8 cellular contexts compared by ENCODE assay signal in genomic region chr1:18949689-18950414, GRCh38. TPM values are rescaled to one million over a fixed set of nuclear protein-coding genes. Genes with fewer than 3 reads are reported as not detected.
DNase-seq lines count a peak whose midpoint lies in the region; ATAC-seq and TF ChIP-seq lines count a peak whose summit lies in the region.

No MANE protein-coding gene starts in this region.

- H3K4me2 ChIP-seq in BLaER1 treated with 17β-estradiol and CSF1 and Interleukin-3, amounts not matched to agents 10 nM and 100 nM: peak overlapping the region; percentile 90 to 100 (median 98)

- H3K27me3 ChIP-seq in BLaER1 treated with 17β-estradiol and CSF1 and Interleukin-3, amounts not matched to agents 10 nM and 100 nM: peaks cover 0 to 4% (median 0%) of the 10 kb centered on the region in 11 experiments; a peak in 3 of 22 replicates
- H3K27me3 ChIP-seq in HUES48 (ENCODE audit: control insufficient read depth, insufficient read depth, low read length) (peaks cover 9% of the 10 kb centered on the region), body of pancreas (no peaks in the 10 kb centered on the region), skeletal muscle tissue (ENCODE audit: control insufficient read depth in 3 of 3, insufficient read depth in 3 of 3, low read length in 3 of 3) (no peaks in the 10 kb centered on the region), BE2C (peaks cover 8% of the 10 kb centered on the region)

- H3K9me3 ChIP-seq in BLaER1 treated with 17β-estradiol and CSF1 and Interleukin-3, amounts not matched to agents 10 nM and 100 nM (replicated peaks in 1 of 11): no peaks in the 10 kb centered on the region
- H3K9me3 ChIP-seq in HUES48 (ENCODE audit: control insufficient read depth, insufficient read depth, low read length): no peaks in the 10 kb centered on the region
- no peaks in the 10 kb centered on the region for H3K9me3 ChIP-seq in body of pancreas
- H3K9me3 ChIP-seq in skeletal muscle tissue (ENCODE audit: control insufficient read depth in 3 of 3, low read length in 3 of 3): no peaks in the 10 kb centered on the region
- no peaks in the 10 kb centered on the region for H3K9me3 ChIP-seq in BE2C

- H3K9ac ChIP-seq in BLaER1 treated with 17β-estradiol and CSF1 and Interleukin-3, amounts not matched to agents 10 nM and 100 nM: peak overlapping the region; percentile 75 to 85 (median 80)
- H3K9ac ChIP-seq in HUES48 (ENCODE audit: low read depth, low read length) (peak overlapping the region; percentile 4), skeletal muscle tissue (ENCODE audit: low read depth in 1 of 3, low read length in 3 of 3) (peak overlapping the region; percentile 63 to 75 (median 70))

- peak; percentile 7 for ATAC-seq in body of pancreas
- ATAC-seq in GM21526 (IDR thresholded peaks at IDR 0.05; ENCODE audit: low FRiP score, unreplicated experiment): no peak

- peaks cover 7 to 70% (median 15%) of the 10 kb centered on the region in 11 experiments; a peak in 17 of 22 replicates for H4K20me1 ChIP-seq in BLaER1 treated with 17β-estradiol and CSF1 and Interleukin-3, amounts not matched to agents 10 nM and 100 nM

- peak overlapping the region; percentile 76 to 93 (median 88) for H3K27ac ChIP-seq in BLaER1 treated with 17β-estradiol and CSF1 and Interleukin-3, amounts not matched to agents 10 nM and 100 nM
- H3K27ac ChIP-seq in HUES48 (ENCODE audit: low read depth, low read length): peak overlapping the region; percentile 90
- peak overlapping the region; percentile 29 to 87 (median 63) for H3K27ac ChIP-seq in body of pancreas
- peak overlapping the region; percentile 83 for H3K27ac ChIP-seq in skeletal muscle tissue (ENCODE audit: low read depth, low read length)

- peak in 1 of 7 experiments; percentile 1 for TF ChIP-seq CTCF in body of pancreas (IDR thresholded peaks at IDR 0.05)
- TF ChIP-seq CTCF in BE2C (IDR thresholded peaks at IDR 0.05; ENCODE audit: low read depth, low read length): no peak

- WGBS in body of pancreas, 2 donors: 45 to 49% methylated on average over 21 to 22 of the region's 22 CpGs

- H3K4me3 ChIP-seq in BLaER1 treated with 17β-estradiol and CSF1 and Interleukin-3, amounts not matched to agents 10 nM and 100 nM: peak overlapping the region; percentile 48 to 69 (median 56)
- peak overlapping the region; percentile 24 for H3K4me3 ChIP-seq in HUES48 (ENCODE audit: low read depth, low read length)
- no peak overlapping the region for H3K4me3 ChIP-seq in body of pancreas
- peak overlapping the region; percentile 62 to 66 (median 65) for H3K4me3 ChIP-seq in skeletal muscle tissue (ENCODE audit: low read length in 3 of 3)
- no peak overlapping the region for H3K4me3 ChIP-seq in BE2C (ENCODE audit: low read depth, low read length)

- TF ChIP-seq POLR2A in body of pancreas (IDR thresholded peaks at IDR 0.05): no peak

- no peaks in the 10 kb centered on the region; a peak in 1 of 22 replicates for H3K36me3 ChIP-seq in BLaER1 treated with 17β-estradiol and CSF1 and Interleukin-3, amounts not matched to agents 10 nM and 100 nM
- H3K36me3 ChIP-seq in HUES48 (ENCODE audit: control insufficient read depth, insufficient read depth, low read length) (no peaks in the 10 kb centered on the region), body of pancreas (replicated peaks in 1 of 2; ENCODE audit: insufficient read depth in 1 of 2, low read depth in 2 of 2) (no peaks in the 10 kb centered on the region), skeletal muscle tissue (ENCODE audit: control insufficient read depth in 3 of 3, insufficient read depth in 3 of 3, low read length in 3 of 3) (no peaks in the 10 kb centered on the region), BE2C (no peaks in the 10 kb centered on the region)

- DNase-seq in body of pancreas (no peak), iPS-NIHi7 (ENCODE audit: extremely low spot score) (peak; percentile 57), BE2C (no peak)
- no peak for DNase-seq in central memory CD4-positive, alpha-beta T cell

- H3K4me1 ChIP-seq in BLaER1 treated with 17β-estradiol and CSF1 and Interleukin-3, amounts not matched to agents 10 nM and 100 nM: peaks cover 96 to 100% (median 100%) of the 10 kb centered on the region in 10 experiments
- peaks cover 46% of the 10 kb centered on the region for H3K4me1 ChIP-seq in HUES48 (ENCODE audit: control insufficient read depth, insufficient read depth, low read length)
- H3K4me1 ChIP-seq in body of pancreas: peaks cover 100% of the 10 kb centered on the region
- H3K4me1 ChIP-seq in skeletal muscle tissue (ENCODE audit: control insufficient read depth in 3 of 3, insufficient read depth in 3 of 3, low read length in 3 of 3): peaks cover 70 to 77% (median 71%) of the 10 kb centered on the region in 3 donors
- H3K4me1 ChIP-seq in BE2C: no peaks in the 10 kb centered on the region

- intact Hi-C loops in body of pancreas (cut with DNase I): loop anchor here (10.0 kb wide), 1 partner anchor 45 kb away; the partner anchor contains the start of gene ALDH4A1

RNA-seq across cellular contexts. Expression of gene IFFO2, which starts 6.6 kb away (rescaled TPM):
- total RNA-seq in body of pancreas (100 to 1,000 TPM in 1 of 2 donors, 10 to 100 TPM in 1; 23.1 to 219 TPM), skeletal muscle tissue (3.7 TPM)
- polyA plus RNA-seq in BE2C (2012; ENCODE audit: insufficient read depth, insufficient read length, low read depth): 0.29 TPM

RNA-seq across cellular contexts. Expression of gene ALDH4A1, which starts 47.5 kb away (rescaled TPM):
- total RNA-seq in body of pancreas: 10 to 100 TPM in 1 of 2 donors, 1 to 10 TPM in 1; 4.7 to 15.5 TPM
- total RNA-seq in skeletal muscle tissue: 6.3 TPM
- polyA plus RNA-seq in BE2C (2012; ENCODE audit: insufficient read depth, insufficient read length, low read depth): 19.6 TPM

Comparison
In these comparisons a context has a peak if more than half of its experiments do, and no peak if none do; other contexts are left out.
1. H3K4me3 ChIP-seq: peak in BLaER1 treated with 17β-estradiol and CSF1 and Interleukin-3, amounts not matched to agents 10 nM and 100 nM (10 of 10), HUES48 (single experiment) and skeletal muscle tissue (3 of 3); none in body of pancreas (0 of 2) and BE2C (single experiment).
2. H3K9ac ChIP-seq: peak in every context shown above with its lines; median percentile 80 in BLaER1 treated with 17β-estradiol and CSF1 and Interleukin-3, amounts not matched to agents 10 nM and 100 nM; 70 in skeletal muscle tissue; 4 in HUES48.
3. Peak in every context shown above with its lines, with median percentiles within 50 percentile points of each other: H3K27ac ChIP-seq.